ENCODE assay signal across 12 cellular contexts in the genomic region with DNA sequence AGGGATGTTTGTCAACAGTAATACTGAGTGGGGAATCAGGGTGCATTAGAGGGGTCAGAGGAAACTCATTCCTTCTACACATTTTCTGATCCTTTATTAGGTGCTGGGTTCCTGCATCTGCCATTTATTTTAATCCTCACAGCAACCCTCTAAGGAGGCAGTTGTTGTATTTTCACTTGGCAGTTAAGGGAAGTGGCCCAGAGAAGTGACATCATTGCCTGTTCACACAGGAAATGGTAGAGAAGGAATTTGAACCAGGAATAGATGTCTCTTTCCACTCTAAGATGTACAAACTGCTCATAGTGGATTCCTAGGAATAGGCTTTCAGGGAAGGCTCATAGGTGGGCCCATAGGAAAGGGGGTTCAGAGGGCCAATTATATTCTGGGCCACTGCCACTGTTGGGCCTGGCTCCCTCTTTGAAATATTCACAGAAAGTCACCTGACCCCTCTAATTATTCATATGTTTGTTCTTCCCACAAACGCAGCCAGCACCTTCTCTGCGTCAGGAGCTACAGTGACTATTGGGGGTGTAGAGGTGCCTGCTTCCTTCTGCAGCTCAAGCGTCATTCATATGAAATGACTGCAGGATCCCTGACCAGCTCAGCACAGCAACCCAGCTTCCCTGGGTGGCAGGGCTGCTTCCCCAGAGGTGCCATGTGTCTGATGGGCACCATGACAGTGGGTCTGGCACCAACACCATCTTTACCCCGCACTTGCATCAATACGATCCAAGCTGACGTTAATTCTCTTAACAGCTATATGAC.
DNase-seq lines count a peak whose midpoint lies in the region; ATAC-seq and TF ChIP-seq lines count a peak whose summit lies in the region.
"Had no signal": no experiment of that assay in that cellular context is flagged by ENCODE, and none has a peak within 500 bp of the region (broad histone marks: within the 10 kb centered on the region; RNA-seq: fewer than 3 reads in every experiment).

No MANE protein-coding gene starts in this region.

- H4K20me1 ChIP-seq in fibroblast of lung (ENCODE audit: control insufficient read depth, extremely low read depth, insufficient read depth, low read length): no peaks in the 10 kb centered on the region

- H3K4me2 ChIP-seq in fibroblast of lung (ENCODE audit: extremely low read depth, insufficient read depth, low read length): no peak overlapping the region

- H3K27me3 Mint-ChIP-seq in activated T-cell treated with anti-CD3 and anti-CD28 coated beads, Interleukin-2, amount 50 U/mL, for 4 hours (ENCODE audit: low read depth): peaks cover 3% of the 10 kb centered on the region
- peaks cover 3% of the 10 kb centered on the region for H3K27me3 Mint-ChIP-seq in activated T-helper 17 cell treated with anti-CD3 and anti-CD28 coated beads, Interleukin-2, amount 50 U/mL, for 72 hours

- ATAC-seq in activated T-cell treated with anti-CD3 and anti-CD28 coated beads, Interleukin-2, amount 50 U/mL, for 4 hours: no peak
- ATAC-seq in activated T-helper 17 cell treated with anti-CD3 and anti-CD28 coated beads, Interleukin-2, amount 50 U/mL, for 72 hours (replicated peaks): no peak
- ATAC-seq: stimulated activated effector memory CD8-positive, alpha-beta T cell treated with anti-CD3 and anti-CD28 coated beads, Interleukin-12 subunit alpha, Interleukin-12 subunit beta, amount 100 ng/mL, for 72 hours had no signal

- H3K4me1 ChIP-seq in fibroblast of lung (ENCODE audit: control insufficient read depth, extremely low read depth, insufficient read depth, low read length): peaks cover 3% of the 10 kb centered on the region

- no peaks in the 10 kb centered on the region for H3K79me2 ChIP-seq in fibroblast of lung (ENCODE audit: control insufficient read depth, insufficient read depth, low read length)

- H3K9ac ChIP-seq in fibroblast of lung (ENCODE audit: insufficient read depth, low read length): no peak overlapping the region

- TF ChIP-seq CTCF in fibroblast of lung (conservative IDR thresholded peaks at IDR 0.05 in 1 of 2, IDR thresholded peaks at IDR 0.05 in 1 of 2; ENCODE audit: low read depth in 1 of 2, low read length in 2 of 2): no peak

- H3K4me1 Mint-ChIP-seq in activated T-cell treated with anti-CD3 and anti-CD28 coated beads, Interleukin-2, amount 50 U/mL, for 4 hours (ENCODE audit: low read depth): peaks cover 2% of the 10 kb centered on the region
- H3K4me1 Mint-ChIP-seq in activated T-helper 17 cell treated with anti-CD3 and anti-CD28 coated beads, Interleukin-2, amount 50 U/mL, for 72 hours: peaks cover 5% of the 10 kb centered on the region

- H3K27me3 ChIP-seq in fibroblast of lung (ENCODE audit: control insufficient read depth, insufficient read depth, low read length): no peaks in the 10 kb centered on the region
- H3K27me3 ChIP-seq: cardiac muscle cell had no signal

- no peaks in the 10 kb centered on the region for H3K36me3 ChIP-seq in fibroblast of lung (ENCODE audit: control insufficient read depth, insufficient read depth, low read length)
- H3K36me3 ChIP-seq: cardiac muscle cell had no signal

- peaks cover 4% of the 10 kb centered on the region for H3K9me3 Mint-ChIP-seq in activated T-cell treated with anti-CD3 and anti-CD28 coated beads, Interleukin-2, amount 50 U/mL, for 4 hours
- peaks cover 2% of the 10 kb centered on the region for H3K9me3 Mint-ChIP-seq in activated T-helper 17 cell treated with anti-CD3 and anti-CD28 coated beads, Interleukin-2, amount 50 U/mL, for 72 hours

- H3K27ac Mint-ChIP-seq in activated T-helper 17 cell treated with anti-CD3 and anti-CD28 coated beads, Interleukin-2, amount 50 U/mL, for 72 hours: no peak overlapping the region
- H3K27ac Mint-ChIP-seq: stimulated activated effector memory CD8-positive, alpha-beta T cell treated with anti-CD3 and anti-CD28 coated beads, Interleukin-12 subunit alpha, Interleukin-12 subunit beta, amount 100 ng/mL, for 72 hours; T-helper 2 cell treated with Interferon-gamma antibody and Interleukin-4, amounts not matched to agents 5 μg/mL and 100 μg/mL, for 36 hours had no signal

- no peaks in the 10 kb centered on the region for H3K36me3 Mint-ChIP-seq in activated T-cell treated with anti-CD3 and anti-CD28 coated beads, Interleukin-2, amount 50 U/mL, for 4 hours (ENCODE audit: insufficient read depth)
- no peaks in the 10 kb centered on the region for H3K36me3 Mint-ChIP-seq in activated T-helper 17 cell treated with anti-CD3 and anti-CD28 coated beads, Interleukin-2, amount 50 U/mL, for 72 hours (ENCODE audit: low read depth)
- H3K36me3 Mint-ChIP-seq: stimulated activated effector memory CD8-positive, alpha-beta T cell treated with anti-CD3 and anti-CD28 coated beads, Interleukin-12 subunit alpha, Interleukin-12 subunit beta, amount 100 ng/mL, for 72 hours had no signal

- peak overlapping the region; percentile 6 for H3K27ac ChIP-seq in fibroblast of lung (ENCODE audit: insufficient read depth, low read length)
- H3K27ac ChIP-seq: cardiac muscle cell had no signal

- peak overlapping the region; percentile 6 for H2AFZ ChIP-seq in fibroblast of lung (ENCODE audit: low read length)

- no peak overlapping the region for H3K4me3 ChIP-seq in fibroblast of lung (replicated peaks in 1 of 4; ENCODE audit: control extremely low read depth in 1 of 4, insufficient read depth in 1 of 4, low read depth in 3 of 4, low read length in 4 of 4)
- H3K4me3 ChIP-seq: cardiac muscle cell had no signal

- intact Hi-C loops in posterior vena cava (cut with DNase I): no loop called here

- no peak overlapping the region for H3K4me3 Mint-ChIP-seq in activated T-cell treated with anti-CD3 and anti-CD28 coated beads, Interleukin-2, amount 50 U/mL, for 4 hours
- no peak overlapping the region for H3K4me3 Mint-ChIP-seq in activated T-helper 17 cell treated with anti-CD3 and anti-CD28 coated beads, Interleukin-2, amount 50 U/mL, for 72 hours
- H3K4me3 Mint-ChIP-seq: stimulated activated effector memory CD8-positive, alpha-beta T cell treated with anti-CD3 and anti-CD28 coated beads, Interleukin-12 subunit alpha, Interleukin-12 subunit beta, amount 100 ng/mL, for 72 hours; T-helper 2 cell treated with Interferon-gamma antibody and Interleukin-4, amounts not matched to agents 5 μg/mL and 100 μg/mL, for 36 hours had no signal

- DNase-seq in GM04503 (ENCODE audit: low read depth): peak; percentile 37
- peak; percentile 53 for DNase-seq in NCI-H69 (lab: John Stamatoyannopoulos, UW)
- DNase-seq in fibroblast of lung (ENCODE audit: low read depth in 2 of 2): peak; percentile 17 to 62
- DNase-seq in posterior vena cava (ENCODE audit: low spot score): peak; percentile 10
- no peak for DNase-seq in activated T-cell treated with anti-CD3 and anti-CD28 coated beads, Interleukin-2, amount 50 U/mL, for 4 hours
- DNase-seq in activated CD4-positive, CD25-positive, alpha-beta regulatory T cell treated with anti-CD3 and anti-CD28 coated beads, Interleukin-2, amount 50 U/mL, for 72 hours: no peak
- DNase-seq: activated CD8-positive, alpha-beta memory T cell treated with anti-CD3 and anti-CD28 coated beads, Interleukin-2, amount 50 U/mL, for 48 hours; DND-41 had no signal

- H3K9me3 ChIP-seq in fibroblast of lung (ENCODE audit: control insufficient read depth, insufficient read depth, low read depth, low read length): no peaks in the 10 kb centered on the region

Comparison
In these comparisons a context has a peak if more than half of its experiments do, and no peak if none do; other contexts are left out.
1. DNase-seq: peak in GM04503 (single experiment), NCI-H69 (single experiment), fibroblast of lung (2 of 2) and posterior vena cava (single experiment); none in activated T-cell treated with anti-CD3 and anti-CD28 coated beads, Interleukin-2, amount 50 U/mL, for 4 hours (single experiment) and activated CD4-positive, CD25-positive, alpha-beta regulatory T cell treated with anti-CD3 and anti-CD28 coated beads, Interleukin-2, amount 50 U/mL, for 72 hours (single experiment).